23 cellular contexts compared by ENCODE assay signal in the genomic region with DNA sequence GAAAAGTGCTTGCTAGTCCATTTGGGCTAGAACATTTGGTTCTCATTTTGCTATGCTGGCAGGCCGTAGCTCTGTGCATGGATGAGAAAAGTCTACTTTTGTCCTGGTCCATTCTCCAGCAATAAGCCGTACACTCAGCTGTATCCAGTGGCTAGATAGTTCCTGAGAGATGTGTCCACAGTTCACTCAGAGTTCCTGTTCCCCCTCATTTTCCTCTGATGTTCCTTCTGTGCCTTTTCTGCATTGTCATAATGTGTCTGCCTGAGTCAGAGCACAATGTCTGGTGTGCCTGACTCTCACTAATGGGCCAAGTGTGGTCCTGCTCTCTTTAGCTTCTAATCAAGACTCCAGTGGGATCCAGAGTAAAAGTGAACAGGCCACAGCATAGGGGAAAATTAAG.
A peak's percentile ranks its signal among the peaks of the same experiment; 100 is the strongest.
DNase-seq lines count a peak whose midpoint lies in the region; ATAC-seq and TF ChIP-seq lines count a peak whose summit lies in the region.
"Had no signal": no experiment of that assay in that cellular context is flagged by ENCODE, and none has a peak within 500 bp of the region (broad histone marks: within the 10 kb centered on the region; RNA-seq: fewer than 3 reads in every experiment).

No MANE protein-coding gene starts in this region.

- peak; percentile 56 for DNase-seq in ELR (ENCODE audit: low read depth)
- no peak for DNase-seq in RWPE2 (ENCODE audit: low spot score)
- peak; percentile 56 to 74 for DNase-seq in foreskin fibroblast
- no peak for DNase-seq in smooth muscle cell (lab: John Stamatoyannopoulos, UW; ENCODE audit: unreplicated experiment)
- no peak for DNase-seq in MV-4-11 (lab: John Stamatoyannopoulos, UW)
- DNase-seq in substantia nigra (lab: John Stamatoyannopoulos, UW) = no peak
- DNase-seq: activated CD4-positive, alpha-beta T cell treated with anti-CD3 and anti-CD28 coated beads for 4 hours; activated CD8-positive, alpha-beta memory T cell treated with anti-CD3 and anti-CD28 coated beads for 24 hours; activated T-cell treated with anti-CD3 and anti-CD28 coated beads, Interleukin-2, amount 50 U/mL, for 24 hours; CD4-positive, CD25-positive, alpha-beta regulatory T cell; DMS 273 treated with DMSO at 0.1 percent for 48 hours; Karpas-422; left ventricle myocardium inferior; NCI-H187; NCI-H748 treated with DMSO at 0.1 percent for 48 hours; stimulated activated CD4-positive, alpha-beta T cell treated with anti-CD3 and anti-CD28 coated beads, Interleukin-4, amount 100 ng/mL, for 24 hours; stimulated activated naive B cell treated with anti-CD40 and anti-IgM and Interleukin-4, amounts not matched to agents 10 μg/mL and 1 μg/mL and 100 μg/mL, for 72 hours; testis had no signal

- H3K79me2 ChIP-seq in smooth muscle cell (ENCODE audit: low read depth) = no peaks in the 10 kb centered on the region

- H2AFZ ChIP-seq in smooth muscle cell (ENCODE audit: low read depth) = no peak overlapping the region

- no peaks in the 10 kb centered on the region for H3F3A ChIP-seq in smooth muscle cell (ENCODE audit: low read depth)

- no peak overlapping the region for H3K4me3 ChIP-seq in RWPE2 (ENCODE audit: severe bottlenecking)
- H3K4me3 ChIP-seq in foreskin fibroblast (ENCODE audit: low read depth in 1 of 2, low read length in 2 of 2) = no peak overlapping the region
- H3K4me3 ChIP-seq in smooth muscle cell = no peak overlapping the region
- H3K4me3 ChIP-seq: cardiac muscle cell, coronary artery, left ventricle myocardium inferior, SK-N-MC, testis had no signal

- H3K4me1 ChIP-seq in RWPE2 (ENCODE audit: insufficient read depth, poor library complexity, severe bottlenecking) = peaks cover 18% of the 10 kb centered on the region
- H3K4me1 ChIP-seq in smooth muscle cell (ENCODE audit: low read depth) = no peaks in the 10 kb centered on the region
- H3K4me1 ChIP-seq: left ventricle myocardium inferior, testis had no signal

- peak overlapping the region; percentile 91 for H3K27ac ChIP-seq in RWPE2 (ENCODE audit: poor library complexity, severe bottlenecking)
- H3K27ac ChIP-seq in smooth muscle cell (ENCODE audit: low read depth) = peak overlapping the region; percentile 21
- H3K27ac ChIP-seq in substantia nigra (ENCODE audit: low read depth, low read length, poor library complexity, severe bottlenecking) = no peak overlapping the region
- H3K27ac ChIP-seq: cardiac muscle cell, coronary artery, left ventricle myocardium inferior, RWPE1, SK-N-MC, testis had no signal

- H3K36me3 ChIP-seq in RWPE2 (ENCODE audit: low read depth) (no peaks in the 10 kb centered on the region), smooth muscle cell (ENCODE audit: low read depth) (no peaks in the 10 kb centered on the region)
- H3K36me3 ChIP-seq: cardiac muscle cell, left ventricle myocardium inferior had no signal

- TF ChIP-seq CTCF in RWPE2 (IDR thresholded peaks at IDR 0.05; ENCODE audit: poor library complexity, severe bottlenecking) = no peak
- TF ChIP-seq CTCF in foreskin fibroblast (IDR thresholded peaks at IDR 0.05; ENCODE audit: low read depth, low read length) = no peak
- TF ChIP-seq CTCF in smooth muscle cell (IDR thresholded peaks at IDR 0.05; ENCODE audit: borderline replicate concordance, insufficient read depth, poor library complexity, severe bottlenecking) = no peak

- WGBS in smooth muscle cell (ENCODE audit: low lambda C conversion rate) = 58% methylated on average over 2 of the region's 2 CpGs

- H3K27me3 ChIP-seq in RWPE2 (ENCODE audit: insufficient read depth, poor library complexity, severe bottlenecking) = no peaks in the 10 kb centered on the region
- H3K27me3 ChIP-seq in smooth muscle cell (ENCODE audit: low read depth) = no peaks in the 10 kb centered on the region
- H3K27me3 ChIP-seq: cardiac muscle cell, testis had no signal

- ATAC-seq in RWPE2 (ENCODE audit: low read depth) (no peak), HG03108 (IDR thresholded peaks at IDR 0.05; ENCODE audit: unreplicated experiment) (no peak)

- H3K4me2 ChIP-seq in smooth muscle cell = no peak overlapping the region

- H3K9me3 ChIP-seq in RWPE2 (ENCODE audit: severe bottlenecking) (no peaks in the 10 kb centered on the region), smooth muscle cell (replicated peaks; ENCODE audit: low read depth) (no peaks in the 10 kb centered on the region)
- H3K9me3 ChIP-seq: left ventricle myocardium inferior, testis had no signal

- no peaks in the 10 kb centered on the region for H4K20me1 ChIP-seq in smooth muscle cell (ENCODE audit: low read depth)

- H3K9ac ChIP-seq in smooth muscle cell (ENCODE audit: low read depth) = no peak overlapping the region

Comparison
In these comparisons a context has a peak if more than half of its experiments do, and no peak if none do; other contexts are left out.
1. DNase-seq: peak in ELR (single experiment) and foreskin fibroblast (2 of 2); none in RWPE2 (single experiment), smooth muscle cell (single experiment), MV-4-11 (single experiment) and substantia nigra (0 of 49).